9 cellular contexts compared by ENCODE assay signal in genomic region chr10:4246881-4247358, GRCh38.
A peak's percentile ranks its signal among the peaks of the same experiment; 100 is the strongest.
DNase-seq lines count a peak whose midpoint lies in the region; ATAC-seq and TF ChIP-seq lines count a peak whose summit lies in the region.
"Had no signal": no experiment of that assay in that cellular context is flagged by ENCODE, and none has a peak within 500 bp of the region (broad histone marks: within the 10 kb centered on the region; RNA-seq: fewer than 3 reads in every experiment).

No MANE protein-coding gene starts in this region.

- H3K27ac ChIP-seq in upper lobe of right lung, result no peak overlapping the region

- no peaks in the 10 kb centered on the region for H3K9me3 ChIP-seq in upper lobe of right lung
- H3K9me3 ChIP-seq: mucosa of descending colon had no signal

- no peak overlapping the region for H3K4me3 ChIP-seq in upper lobe of right lung
- H3K4me3 ChIP-seq: mucosa of descending colon had no signal

- no peak for TF ChIP-seq CTCF in upper lobe of right lung (IDR thresholded peaks at IDR 0.05)

- peaks cover 9% of the 10 kb centered on the region for H3K4me1 ChIP-seq in upper lobe of right lung

- intact Hi-C loops in sciatic nerve (cut with DNase I) (no loop called here), upper lobe of right lung (cut with DNase I) (no loop called here)

- H3K27me3 ChIP-seq in upper lobe of right lung, result no peaks in the 10 kb centered on the region

- peak; percentile 60 for DNase-seq in AG20443 (ENCODE audit: low spot score)
- peak; percentile 95 for DNase-seq in LHCN-M2 (ENCODE audit: low read depth)
- peak; percentile 62 for DNase-seq in dedifferentiated amniotic fluid mesenchymal stem cell (ENCODE audit: extremely low spot score)
- DNase-seq in sciatic nerve (ENCODE audit: low spot score), result no peak
- no peak for DNase-seq in upper lobe of right lung
- DNase-seq in erythroblast (lab: John Stamatoyannopoulos, UW), result no peak
- DNase-seq in NCI-H2081 treated with DMSO at 0.1 percent for 48 hours (lab: John Stamatoyannopoulos, UW), result no peak
- DNase-seq: mucosa of descending colon had no signal

- peak; percentile 75 for ATAC-seq in sciatic nerve
- no peak for ATAC-seq in upper lobe of right lung
- no peak for ATAC-seq in HG03469 (IDR thresholded peaks at IDR 0.05; ENCODE audit: unreplicated experiment)
- ATAC-seq: mucosa of descending colon had no signal

- no peaks in the 10 kb centered on the region for H3K36me3 ChIP-seq in upper lobe of right lung

- no peak for TF ChIP-seq POLR2A in erythroblast (IDR thresholded peaks at IDR 0.05; ENCODE audit: low read length)

Comparison
In these comparisons a context has a peak if more than half of its experiments do, and no peak if none do; other contexts are left out.
1. DNase-seq: peak in AG20443 (single experiment), LHCN-M2 (single experiment) and dedifferentiated amniotic fluid mesenchymal stem cell (single experiment); none in sciatic nerve (single experiment), upper lobe of right lung (single experiment), erythroblast (0 of 2) and NCI-H2081 treated with DMSO at 0.1 percent for 48 hours (single experiment).